ENCODE assay signal across 13 cellular contexts in the genomic region with DNA sequence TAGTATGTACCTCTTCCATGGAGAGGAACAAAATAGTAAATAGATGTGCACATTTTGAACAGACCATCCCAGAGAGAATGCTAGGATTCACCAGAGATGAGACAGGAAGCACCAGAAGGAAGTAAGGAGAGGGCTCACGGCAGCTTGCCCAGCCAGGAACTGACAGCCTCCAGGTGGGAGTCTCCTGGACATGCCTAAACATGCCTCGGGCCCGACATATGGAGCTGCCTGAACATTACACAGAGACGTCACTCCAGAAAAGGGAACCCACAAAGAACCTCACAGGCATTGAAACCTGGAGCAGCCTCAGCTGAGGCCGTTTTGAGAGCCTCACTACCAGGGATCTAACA.
A peak's percentile ranks its signal among the peaks of the same experiment; 100 is the strongest.
DNase-seq lines count a peak whose midpoint lies in the region; ATAC-seq and TF ChIP-seq lines count a peak whose summit lies in the region.
"Had no signal": no experiment of that assay in that cellular context is flagged by ENCODE, and none has a peak within 500 bp of the region (broad histone marks: within the 10 kb centered on the region; RNA-seq: fewer than 3 reads in every experiment).

No MANE protein-coding gene starts in this region.

- no peak; the same call in 1 of the 2 replicates for ATAC-seq in IMR-90 (ENCODE audit: low read depth)
- peak; percentile 23 for ATAC-seq in esophagus mucosa
- no peak for ATAC-seq in activated CD4-positive, CD25-positive, alpha-beta regulatory T cell treated with anti-CD3 and anti-CD28 coated beads, Interleukin-2, amount 50 U/mL, for 24 hours

- H2AFZ ChIP-seq in IMR-90 (replicated peaks; ENCODE audit: low read length, poor library complexity) (peak overlapping the region; percentile 56), OCI-LY3 (ENCODE audit: low read depth, low read length) (peak overlapping the region; percentile 64)

- 0 out of 2 replicates have a peak, but pooled peaks cover 5% of the 10 kb centered on the region for H3K27me3 ChIP-seq in IMR-90 (ENCODE audit: control insufficient read depth, insufficient read depth, low read length)
- H3K27me3 ChIP-seq in OCI-LY3 (ENCODE audit: low read depth, low read length), result no peaks in the 10 kb centered on the region
- peaks cover 8% of the 10 kb centered on the region for H3K27me3 ChIP-seq in suprapubic skin

- no peak overlapping the region for H3K9ac ChIP-seq in IMR-90 (ENCODE audit: low read depth, low read length)
- H3K9ac ChIP-seq in OCI-LY3 (ENCODE audit: low read length), result no peak overlapping the region; the same call in 1 of the 2 replicates

- dilution Hi-C loops in IMR-90 (cut with HindIII; ENCODE audit: low sequenced_read_pairs, unreplicated experiment), result no loop called here

- no peak overlapping the region for H3K14ac ChIP-seq in IMR-90 (replicated peaks; ENCODE audit: low read depth, low read length)

- TF ChIP-seq POLR2A in IMR-90 (IDR thresholded peaks at IDR 0.05; ENCODE audit: low read depth, low read length) (no peak), suprapubic skin (IDR thresholded peaks at IDR 0.05) (no peak)

- WGBS in IMR-90 (ENCODE audit: extremely low coverage in 2 of 2, insufficient read length in 1 of 2), 2 experiments, result 80% methylated on average over 2 of the region's 5 CpGs; no CpG with 5 or more reads in 1 of the 2 experiments
- WGBS in suprapubic skin, result 37% methylated on average over 4 of the region's 5 CpGs

- TF ChIP-seq CTCF in IMR-90 (conservative IDR thresholded peaks at IDR 0.05; ENCODE audit: low read depth, low read length), result no peak
- no peak for TF ChIP-seq CTCF in OCI-LY3 (IDR thresholded peaks at IDR 0.05; ENCODE audit: low read depth, low read length)
- TF ChIP-seq CTCF in suprapubic skin (IDR thresholded peaks at IDR 0.05), result no peak

- CTCF ChIA-PET in IMR-90 (lab: Yijun Ruan, JAX), result no interaction called here

- no peaks in the 10 kb centered on the region for H3K36me3 ChIP-seq in IMR-90 (ENCODE audit: control insufficient read depth, insufficient read depth, low read length)
- H3K36me3 ChIP-seq in OCI-LY3 (replicated peaks; ENCODE audit: low read depth, low read length), result no peaks in the 10 kb centered on the region
- no peaks in the 10 kb centered on the region for H3K36me3 ChIP-seq in suprapubic skin
- H3K36me3 ChIP-seq: heart left ventricle had no signal

- no peaks in the 10 kb centered on the region for H3K36me3 Mint-ChIP-seq in activated T-helper 1 cell treated with anti-CD3 and anti-CD28 coated beads, Interleukin-12 subunit alpha, Interleukin-12 subunit beta, Interleukin-2, Interleukin-4 antibody, amounts not matched to agents 30 ng/mL and 10 ng/mL and 1 ng/mL, durations not matched to agents 14 hours and 24 hours and 36 hours (ENCODE audit: low read depth)

- H3K18ac ChIP-seq in IMR-90 (ENCODE audit: low read depth, low read length), result 0 out of 2 replicates have a peak overlapping the region, but pooled peaks have one; percentile 26

- H2BK15ac ChIP-seq in IMR-90 (ENCODE audit: low read depth, low read length), result no peak overlapping the region

- POLR2A ChIA-PET in IMR-90 (lab: Charles Lee; ENCODE audit: unreplicated experiment), result no interaction called here

- peaks cover 6% of the 10 kb centered on the region for H3K27me3 Mint-ChIP-seq in activated T-helper 1 cell treated with anti-CD3 and anti-CD28 coated beads, Interleukin-12 subunit alpha, Interleukin-12 subunit beta, Interleukin-2, Interleukin-4 antibody, amounts not matched to agents 30 ng/mL and 10 ng/mL and 1 ng/mL, durations not matched to agents 14 hours and 24 hours and 36 hours (ENCODE audit: insufficient read depth)

- peaks cover 21% of the 10 kb centered on the region for H3K4me1 Mint-ChIP-seq in activated T-helper 1 cell treated with anti-CD3 and anti-CD28 coated beads, Interleukin-12 subunit alpha, Interleukin-12 subunit beta, Interleukin-2, Interleukin-4 antibody, amounts not matched to agents 30 ng/mL and 10 ng/mL and 1 ng/mL, durations not matched to agents 14 hours and 24 hours and 36 hours (ENCODE audit: low read depth)

- no peaks in the 10 kb centered on the region for H4K20me1 ChIP-seq in IMR-90 (ENCODE audit: insufficient read depth, low read length)
- no peaks in the 10 kb centered on the region for H4K20me1 ChIP-seq in OCI-LY3 (ENCODE audit: insufficient read depth, low read length)

- H2AK5ac ChIP-seq in IMR-90 (ENCODE audit: low read depth, low read length), result no peak overlapping the region

- no peak overlapping the region for H3K27ac Mint-ChIP-seq in activated T-helper 1 cell treated with anti-CD3 and anti-CD28 coated beads, Interleukin-12 subunit alpha, Interleukin-12 subunit beta, Interleukin-2, Interleukin-4 antibody, amounts not matched to agents 30 ng/mL and 10 ng/mL and 1 ng/mL, durations not matched to agents 14 hours and 24 hours and 36 hours

- H3K4me3 ChIP-seq in IMR-90 (ENCODE audit: insufficient read depth, low read depth, low read length), result no peak overlapping the region
- H3K4me3 ChIP-seq in OCI-LY3 (ENCODE audit: low read length), result no peak overlapping the region
- no peak overlapping the region for H3K4me3 ChIP-seq in suprapubic skin
- H3K4me3 ChIP-seq: heart left ventricle had no signal

- H3K9me3 Mint-ChIP-seq in activated T-helper 1 cell treated with anti-CD3 and anti-CD28 coated beads, Interleukin-12 subunit alpha, Interleukin-12 subunit beta, Interleukin-2, Interleukin-4 antibody, amounts not matched to agents 30 ng/mL and 10 ng/mL and 1 ng/mL, durations not matched to agents 14 hours and 24 hours and 36 hours, result no peaks in the 10 kb centered on the region

- peak overlapping the region; percentile 39 for H2BK120ac ChIP-seq in IMR-90 (ENCODE audit: low read depth, low read length)

- H3K4me1 ChIP-seq in IMR-90 (ENCODE audit: control insufficient read depth, insufficient read depth, low read length) (no peaks in the 10 kb centered on the region), OCI-LY3 (ENCODE audit: low read length) (peaks cover 24% of the 10 kb centered on the region), suprapubic skin (no peaks in the 10 kb centered on the region)

- H2BK20ac ChIP-seq in IMR-90 (ENCODE audit: low read depth, low read length), result peak overlapping the region; percentile 16; the same call in 1 of the 2 replicates

- H4K5ac ChIP-seq in IMR-90 (ENCODE audit: low read depth, low read length), result 0 out of 2 replicates have a peak overlapping the region, but pooled peaks have one; percentile 25

- H4K8ac ChIP-seq in IMR-90 (ENCODE audit: low read depth in 2 of 2, low read length in 2 of 2), result peak overlapping the region in 1 of 2 experiments; percentile 53; a peak in 2 of 4 replicates

- TF ChIP-seq EP300 in suprapubic skin (IDR thresholded peaks at IDR 0.05), result no peak

- no peak overlapping the region for H4K91ac ChIP-seq in IMR-90 (ENCODE audit: insufficient read depth, low read depth, low read length)

- 0 out of 2 replicates have a peak overlapping the region, but pooled peaks have one; percentile 29 for H3K4ac ChIP-seq in IMR-90 (ENCODE audit: low read depth, low read length)

- H3K4me3 Mint-ChIP-seq in activated T-helper 1 cell treated with anti-CD3 and anti-CD28 coated beads, Interleukin-12 subunit alpha, Interleukin-12 subunit beta, Interleukin-2, Interleukin-4 antibody, amounts not matched to agents 30 ng/mL and 10 ng/mL and 1 ng/mL, durations not matched to agents 14 hours and 24 hours and 36 hours, result no peak overlapping the region

- H2BK5ac ChIP-seq in IMR-90 (ENCODE audit: low read depth, low read length, poor library complexity, severe bottlenecking), result peak overlapping the region; percentile 18

- no TSS peak for BruUV-seq in IMR-90 (replicated peaks; lab: Mats Ljungman, UMichigan)

- H3K79me2 ChIP-seq in OCI-LY3 (ENCODE audit: low read length), result no peaks in the 10 kb centered on the region

- peak; percentile 58 for DNase-seq in DMS53 (lab: John Stamatoyannopoulos, UW)
- no peak for DNase-seq in IMR-90
- DNase-seq in T-helper 2 cell, result no peak
- no peak for DNase-seq in suprapubic skin (ENCODE audit: low spot score in 2 of 2)
- DNase-seq in activated T-helper 1 cell treated with anti-CD3 and anti-CD28 coated beads, Interleukin-12 subunit alpha, Interleukin-12 subunit beta, Interleukin-2, Interleukin-4 antibody, amounts not matched to agents 30 ng/mL and 10 ng/mL and 1 ng/mL, durations not matched to agents 14 hours and 24 hours and 36 hours (ENCODE audit: low spot score), result no peak
- DNase-seq: GOT3; heart left ventricle; NK-92 treated with Interleukin-12 subunit alpha and Interleukin-12 subunit beta, amount 100 ng/mL, for 24 hours; occipital lobe had no signal

- no peak overlapping the region for H3K4me2 ChIP-seq in IMR-90 (ENCODE audit: low read depth, low read length)
- peak overlapping the region; percentile 67 for H3K4me2 ChIP-seq in OCI-LY3 (ENCODE audit: low read length)

- H3K56ac ChIP-seq in IMR-90 (ENCODE audit: extremely low read depth, insufficient read depth, low read length), result no peak overlapping the region

- no peaks in the 10 kb centered on the region for H3K79me1 ChIP-seq in IMR-90 (ENCODE audit: low read depth in 1 of 2, low read length in 2 of 2)

- H3K27ac ChIP-seq in IMR-90 (ENCODE audit: insufficient read depth, low read length) (no peak overlapping the region), OCI-LY3 (ENCODE audit: low read length) (peak overlapping the region; percentile 58), suprapubic skin (no peak overlapping the region)
- H3K27ac ChIP-seq: C4-2B, heart left ventricle had no signal

- H3K9me3 ChIP-seq in IMR-90 (ENCODE audit: control insufficient read depth, insufficient read depth, low read length), result no peaks in the 10 kb centered on the region
- H3K9me3 ChIP-seq in OCI-LY3 (ENCODE audit: insufficient read depth, low read length), result no peaks in the 10 kb centered on the region
- no peaks in the 10 kb centered on the region for H3K9me3 ChIP-seq in suprapubic skin

- TF ChIP-seq RAD21 in IMR-90 (IDR thresholded peaks at IDR 0.05; ENCODE audit: low read length), result no peak

- intact Hi-C loops in IMR-90 (cut with micrococcal nuclease), result no loop called here
- intact Hi-C loops in activated T-helper 1 cell treated with anti-CD3 and anti-CD28 coated beads, Interleukin-12 subunit alpha, Interleukin-12 subunit beta, Interleukin-2, Interleukin-4 antibody, amounts not matched to agents 30 ng/mL and 10 ng/mL and 1 ng/mL, durations not matched to agents 14 hours and 24 hours and 36 hours (cut with micrococcal nuclease), result no loop called here

- in situ Hi-C loops in IMR-90 (cut with MboI; ENCODE audit: low sequenced_read_pairs), result no loop called here

- H3K9me1 ChIP-seq in IMR-90 (ENCODE audit: insufficient read depth, low read length), result no peaks in the 10 kb centered on the region

- no peak overlapping the region for H3K23ac ChIP-seq in IMR-90 (ENCODE audit: low read depth, low read length)

- peak overlapping the region; percentile 68 for H2AK9ac ChIP-seq in IMR-90 (replicated peaks; ENCODE audit: low read depth, low read length, poor library complexity)

TF ChIP-seq in IMR-90, 13 proteins besides CTCF, POLR2A, EP300 and RAD21 (continues in another document):
- TF ChIP-seq MAZ (IDR thresholded peaks at IDR 0.05; ENCODE audit: borderline replicate concordance, low read depth, low read length) (no peak), RCOR1 (IDR thresholded peaks at IDR 0.05; ENCODE audit: insufficient replicate concordance, low read length) (no peak), MXI1 (IDR thresholded peaks at IDR 0.05; ENCODE audit: borderline replicate concordance, low read depth, low read length) (no peak), SMC3 (IDR thresholded peaks at IDR 0.05; ENCODE audit: low read depth, low read length) (no peak)
